Comparison of ENCODE assay signal across 2 cellular contexts in the genomic region with DNA sequence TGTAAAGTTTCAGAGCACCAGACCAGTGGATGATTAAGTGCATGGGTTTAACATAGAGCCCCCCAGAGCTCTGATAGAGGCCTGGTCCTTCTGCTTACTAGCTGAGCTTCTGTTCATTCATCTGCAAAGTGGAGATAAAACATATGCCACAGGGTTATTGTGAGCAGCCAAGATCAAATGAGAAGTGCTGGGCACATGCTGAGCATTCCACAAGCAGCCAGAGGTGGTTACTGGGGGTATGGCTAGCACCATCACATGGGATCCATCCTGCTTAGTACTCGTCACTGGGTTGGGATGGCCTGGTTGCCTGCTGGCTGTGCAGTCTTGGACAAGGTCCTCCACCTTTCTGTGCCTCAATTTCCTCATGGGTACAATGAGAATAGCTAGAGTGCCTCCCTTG.
TF ChIP-seq lines count a peak whose summit lies in the region.

No MANE protein-coding gene starts in this region.

TF ChIP-seq in SK-N-SH treated with all-trans-retinoic acid at 6 μM for 48 hours, 23 proteins besides CTCF, POLR2A, EP300 and RAD21:
- TF ChIP-seq POU6F1 (CRISPR knock-in tag; IDR thresholded peaks at IDR 0.05; ENCODE audit: borderline replicate concordance, low read depth) (no peak), ZC3H10 (CRISPR knock-in tag; IDR thresholded peaks at IDR 0.05) (no peak), RARB (CRISPR knock-in tag; IDR thresholded peaks at IDR 0.05) (no peak), BACH2 (CRISPR knock-in tag; IDR thresholded peaks at IDR 0.05; ENCODE audit: borderline replicate concordance) (no peak), TCF4 (CRISPR knock-in tag; IDR thresholded peaks at IDR 0.05; ENCODE audit: borderline replicate concordance) (no peak), ARNTL (CRISPR knock-in tag; IDR thresholded peaks at IDR 0.05; ENCODE audit: borderline replicate concordance, low read depth) (no peak), CSDC2 (CRISPR knock-in tag; IDR thresholded peaks at IDR 0.05) (no peak), TOX (CRISPR knock-in tag; IDR thresholded peaks at IDR 0.05; ENCODE audit: borderline replicate concordance) (no peak), PATZ1 (CRISPR knock-in tag; IDR thresholded peaks at IDR 0.05; ENCODE audit: borderline replicate concordance) (no peak), ISL1 (CRISPR knock-in tag; IDR thresholded peaks at IDR 0.05) (no peak), OSR1 (CRISPR knock-in tag; IDR thresholded peaks at IDR 0.05) (no peak), ZNF70 (CRISPR knock-in tag; IDR thresholded peaks at IDR 0.05) (no peak), ZNF565 (CRISPR knock-in tag; conservative IDR thresholded peaks at IDR 0.05; ENCODE audit: low read depth) (no peak), SNAI2 (CRISPR knock-in tag; IDR thresholded peaks at IDR 0.05) (no peak), GLIS3 (CRISPR knock-in tag; IDR thresholded peaks at IDR 0.05) (no peak), ESRRG (CRISPR knock-in tag; IDR thresholded peaks at IDR 0.05) (no peak), CSRNP3 (CRISPR knock-in tag; IDR thresholded peaks at IDR 0.05) (no peak)
- TF ChIP-seq, protein P1, sequence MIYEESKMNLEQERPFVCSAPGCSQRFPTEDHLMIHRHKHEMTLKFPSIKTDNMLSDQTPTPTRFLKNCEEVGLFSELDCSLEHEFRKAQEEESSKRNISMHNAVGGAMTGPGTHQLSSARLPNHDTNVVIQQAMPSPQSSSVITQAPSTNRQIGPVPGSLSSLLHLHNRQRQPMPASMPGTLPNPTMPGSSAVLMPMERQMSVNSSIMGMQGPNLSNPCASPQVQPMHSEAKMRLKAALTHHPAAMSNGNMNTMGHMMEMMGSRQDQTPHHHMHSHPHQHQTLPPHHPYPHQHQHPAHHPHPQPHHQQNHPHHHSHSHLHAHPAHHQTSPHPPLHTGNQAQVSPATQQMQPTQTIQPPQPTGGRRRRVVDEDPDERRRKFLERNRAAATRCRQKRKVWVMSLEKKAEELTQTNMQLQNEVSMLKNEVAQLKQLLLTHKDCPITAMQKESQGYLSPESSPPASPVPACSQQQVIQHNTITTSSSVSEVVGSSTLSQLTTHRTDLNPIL (CRISPR knock-in tag; IDR thresholded peaks at IDR 0.05; ENCODE audit: low read depth): no peak
- TF ChIP-seq, protein P2, sequence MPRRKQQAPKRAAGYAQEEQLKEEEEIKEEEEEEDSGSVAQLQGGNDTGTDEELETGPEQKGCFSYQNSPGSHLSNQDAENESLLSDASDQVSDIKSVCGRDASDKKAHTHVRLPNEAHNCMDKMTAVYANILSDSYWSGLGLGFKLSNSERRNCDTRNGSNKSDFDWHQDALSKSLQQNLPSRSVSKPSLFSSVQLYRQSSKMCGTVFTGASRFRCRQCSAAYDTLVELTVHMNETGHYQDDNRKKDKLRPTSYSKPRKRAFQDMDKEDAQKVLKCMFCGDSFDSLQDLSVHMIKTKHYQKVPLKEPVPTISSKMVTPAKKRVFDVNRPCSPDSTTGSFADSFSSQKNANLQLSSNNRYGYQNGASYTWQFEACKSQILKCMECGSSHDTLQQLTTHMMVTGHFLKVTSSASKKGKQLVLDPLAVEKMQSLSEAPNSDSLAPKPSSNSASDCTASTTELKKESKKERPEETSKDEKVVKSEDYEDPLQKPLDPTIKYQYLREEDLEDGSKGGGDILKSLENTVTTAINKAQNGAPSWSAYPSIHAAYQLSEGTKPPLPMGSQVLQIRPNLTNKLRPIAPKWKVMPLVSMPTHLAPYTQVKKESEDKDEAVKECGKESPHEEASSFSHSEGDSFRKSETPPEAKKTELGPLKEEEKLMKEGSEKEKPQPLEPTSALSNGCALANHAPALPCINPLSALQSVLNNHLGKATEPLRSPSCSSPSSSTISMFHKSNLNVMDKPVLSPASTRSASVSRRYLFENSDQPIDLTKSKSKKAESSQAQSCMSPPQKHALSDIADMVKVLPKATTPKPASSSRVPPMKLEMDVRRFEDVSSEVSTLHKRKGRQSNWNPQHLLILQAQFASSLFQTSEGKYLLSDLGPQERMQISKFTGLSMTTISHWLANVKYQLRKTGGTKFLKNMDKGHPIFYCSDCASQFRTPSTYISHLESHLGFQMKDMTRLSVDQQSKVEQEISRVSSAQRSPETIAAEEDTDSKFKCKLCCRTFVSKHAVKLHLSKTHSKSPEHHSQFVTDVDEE (CRISPR knock-in tag; IDR thresholded peaks at IDR 0.05): no peak

TF ChIP-seq in SK-N-SH, 30 proteins besides CTCF, POLR2A, EP300 and RAD21:
- TF ChIP-seq, protein P3, sequence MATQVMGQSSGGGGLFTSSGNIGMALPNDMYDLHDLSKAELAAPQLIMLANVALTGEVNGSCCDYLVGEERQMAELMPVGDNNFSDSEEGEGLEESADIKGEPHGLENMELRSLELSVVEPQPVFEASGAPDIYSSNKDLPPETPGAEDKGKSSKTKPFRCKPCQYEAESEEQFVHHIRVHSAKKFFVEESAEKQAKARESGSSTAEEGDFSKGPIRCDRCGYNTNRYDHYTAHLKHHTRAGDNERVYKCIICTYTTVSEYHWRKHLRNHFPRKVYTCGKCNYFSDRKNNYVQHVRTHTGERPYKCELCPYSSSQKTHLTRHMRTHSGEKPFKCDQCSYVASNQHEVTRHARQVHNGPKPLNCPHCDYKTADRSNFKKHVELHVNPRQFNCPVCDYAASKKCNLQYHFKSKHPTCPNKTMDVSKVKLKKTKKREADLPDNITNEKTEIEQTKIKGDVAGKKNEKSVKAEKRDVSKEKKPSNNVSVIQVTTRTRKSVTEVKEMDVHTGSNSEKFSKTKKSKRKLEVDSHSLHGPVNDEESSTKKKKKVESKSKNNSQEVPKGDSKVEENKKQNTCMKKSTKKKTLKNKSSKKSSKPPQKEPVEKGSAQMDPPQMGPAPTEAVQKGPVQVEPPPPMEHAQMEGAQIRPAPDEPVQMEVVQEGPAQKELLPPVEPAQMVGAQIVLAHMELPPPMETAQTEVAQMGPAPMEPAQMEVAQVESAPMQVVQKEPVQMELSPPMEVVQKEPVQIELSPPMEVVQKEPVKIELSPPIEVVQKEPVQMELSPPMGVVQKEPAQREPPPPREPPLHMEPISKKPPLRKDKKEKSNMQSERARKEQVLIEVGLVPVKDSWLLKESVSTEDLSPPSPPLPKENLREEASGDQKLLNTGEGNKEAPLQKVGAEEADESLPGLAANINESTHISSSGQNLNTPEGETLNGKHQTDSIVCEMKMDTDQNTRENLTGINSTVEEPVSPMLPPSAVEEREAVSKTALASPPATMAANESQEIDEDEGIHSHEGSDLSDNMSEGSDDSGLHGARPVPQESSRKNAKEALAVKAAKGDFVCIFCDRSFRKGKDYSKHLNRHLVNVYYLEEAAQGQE (IDR thresholded peaks at IDR 0.05; ENCODE audit: low read depth, low read length): no peak
- no peak for TF ChIP-seq USF2 (IDR thresholded peaks at IDR 0.05; ENCODE audit: borderline replicate concordance, low read depth, low read length)
- no peak for TF ChIP-seq GATA2 (CRISPR knock-in tag; IDR thresholded peaks at IDR 0.05)
- TF ChIP-seq CHD2 (IDR thresholded peaks at IDR 0.05; ENCODE audit: low read length, partially characterized antibody): no peak
- no peak for TF ChIP-seq EZH2phosphoT487 (IDR thresholded peaks at IDR 0.05; ENCODE audit: borderline replicate concordance, low read depth)
- TF ChIP-seq FOXM1 (IDR thresholded peaks at IDR 0.05; ENCODE audit: low read depth): no peak
- no peak for TF ChIP-seq FOXJ3 (CRISPR knock-in tag; IDR thresholded peaks at IDR 0.05)
- TF ChIP-seq, protein P4, sequence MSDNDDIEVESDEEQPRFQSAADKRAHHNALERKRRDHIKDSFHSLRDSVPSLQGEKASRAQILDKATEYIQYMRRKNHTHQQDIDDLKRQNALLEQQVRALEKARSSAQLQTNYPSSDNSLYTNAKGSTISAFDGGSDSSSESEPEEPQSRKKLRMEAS (IDR thresholded peaks at IDR 0.05; ENCODE audit: low read depth): no peak
- TF ChIP-seq NRF1 (IDR thresholded peaks at IDR 0.05; ENCODE audit: low read depth, low read length): no peak
- no peak for TF ChIP-seq YY1 (IDR thresholded peaks at IDR 0.05; ENCODE audit: low read depth)
- no peak for TF ChIP-seq RFX5 (IDR thresholded peaks at IDR 0.05; ENCODE audit: low read length)
- TF ChIP-seq JUND (IDR thresholded peaks at IDR 0.05): no peak
- TF ChIP-seq PBX3 (IDR thresholded peaks at IDR 0.05): no peak
- TF ChIP-seq TCF12 (IDR thresholded peaks at IDR 0.05): no peak
TF ChIP-seq in SK-N-SH: peak in this region for 0.
